14 cellular contexts compared by ENCODE assay signal in the genomic region with DNA sequence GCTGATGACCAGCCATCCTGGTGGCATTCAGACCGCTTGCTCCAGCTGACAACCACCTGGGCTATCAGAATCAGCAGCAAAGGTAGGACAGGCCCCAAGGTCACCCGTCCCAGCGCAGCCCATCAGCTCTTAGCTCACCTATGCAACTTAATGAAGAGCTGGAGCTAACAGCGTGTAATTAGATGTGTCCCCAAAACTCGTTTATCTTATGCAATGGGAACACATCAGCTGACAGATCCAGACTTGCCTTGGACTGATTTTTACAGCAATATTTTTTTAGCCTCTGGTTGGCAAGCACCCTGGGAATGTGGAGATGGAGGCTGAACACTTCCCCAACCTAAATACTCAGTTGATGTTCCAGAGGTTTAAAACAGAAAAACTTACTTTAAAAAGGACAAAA.
DNase-seq lines count a peak whose midpoint lies in the region; ATAC-seq, FAIRE-seq and TF ChIP-seq lines count a peak whose summit lies in the region.
"Had no signal": no experiment of that assay in that cellular context is flagged by ENCODE, and none has a peak within 500 bp of the region (broad histone marks: within the 10 kb centered on the region; RNA-seq: fewer than 3 reads in every experiment).

No MANE protein-coding gene starts in this region.

- POLR2A ChIA-PET in endothelial cell of umbilical vein (lab: Charles Lee), result interaction anchor here (0.7 to 2.1 kb wide), 2 partner anchors 66 to 74 kb away, joined by 3 to 6 read pairs; no protein-coding TSS in a partner anchor

- H3K9me1 ChIP-seq in endothelial cell of umbilical vein (replicated peaks; ENCODE audit: control insufficient read depth, extremely low read depth, insufficient read depth, low read length), result no peaks in the 10 kb centered on the region

- CTCF ChIA-PET in endothelial cell of umbilical vein (lab: Charles Lee), result interaction anchor here (1.1 to 2.4 kb wide), 3 partner anchors 10 to 17 kb away, joined by 4 to 13 read pairs (median 6); no protein-coding TSS in a partner anchor

- TF ChIP-seq POLR2A in endothelial cell of umbilical vein (IDR thresholded peaks at IDR 0.05; ENCODE audit: low read depth, low read length) (no peak), tibial nerve (IDR thresholded peaks at IDR 0.05) (no peak)

- no peak for DNase-seq in RWPE2 (ENCODE audit: low spot score)
- DNase-seq in endothelial cell of umbilical vein (ENCODE audit: low read depth, low spot score), result no peak
- DNase-seq in tibial nerve (ENCODE audit: low spot score in 2 of 2), result no peak
- no peak for DNase-seq in AML-193 (lab: John Stamatoyannopoulos, UW)
- DNase-seq in NCI-H146 treated with DMSO at 0.1 percent for 48 hours (lab: John Stamatoyannopoulos, UW; ENCODE audit: unreplicated experiment), result no peak
- DNase-seq: activated T-cell treated with anti-CD3 and anti-CD28 coated beads, Interleukin-2, amount 50 U/mL, for 1 hour; NCI-H146; stimulated activated naive CD4-positive, alpha-beta T cell treated with Interleukin-2 at 50 U/mL for 16 hours had no signal

- TF ChIP-seq EP300 in tibial nerve (IDR thresholded peaks at IDR 0.05), result no peak

- TF ChIP-seq CTCF in RWPE2 (IDR thresholded peaks at IDR 0.05; ENCODE audit: poor library complexity, severe bottlenecking) (no peak), endothelial cell of umbilical vein (IDR thresholded peaks at IDR 0.05; ENCODE audit: extremely low read depth in 1 of 2, insufficient read depth in 1 of 2, low read depth in 1 of 2, low read length in 2 of 2) (no peak), tibial nerve (IDR thresholded peaks at IDR 0.05) (no peak)

- no peak for FAIRE-seq in endothelial cell of umbilical vein (lab: Jason Lieb, UNC)
- FAIRE-seq: frontal cortex, HTR-8/SVneo, TTC549 had no signal

- no peak overlapping the region for H2AFZ ChIP-seq in endothelial cell of umbilical vein (ENCODE audit: low read depth, low read length)

- H3K9me3 ChIP-seq in RWPE2 (ENCODE audit: severe bottlenecking) (no peaks in the 10 kb centered on the region), endothelial cell of umbilical vein (replicated peaks; ENCODE audit: control insufficient read depth, insufficient read depth, low read length) (no peaks in the 10 kb centered on the region), muscle layer of duodenum (ENCODE audit: control insufficient read depth in 1 of 2, low read length in 2 of 2) (no peaks in the 10 kb centered on the region), tibial nerve (no peaks in the 10 kb centered on the region)

- H3K36me3 ChIP-seq in RWPE2 (ENCODE audit: low read depth) (0 out of 2 replicates have a peak, but pooled peaks cover 3% of the 10 kb centered on the region), endothelial cell of umbilical vein (ENCODE audit: control insufficient read depth in 2 of 2, extremely low read depth in 1 of 2, insufficient read depth in 2 of 2, low read length in 2 of 2) (no peaks in the 10 kb centered on the region), muscle layer of duodenum (ENCODE audit: control insufficient read depth in 1 of 2, insufficient read depth in 2 of 2, low read length in 2 of 2) (no peaks in the 10 kb centered on the region), tibial nerve (no peaks in the 10 kb centered on the region)

- H3K4me2 ChIP-seq in endothelial cell of umbilical vein (ENCODE audit: insufficient read depth, low read length), result peak overlapping the region; percentile 58

- peak overlapping the region; percentile 74 for H3K9ac ChIP-seq in endothelial cell of umbilical vein (replicated peaks; ENCODE audit: extremely low read depth, insufficient read depth, low read length)

- H3K27me3 ChIP-seq in RWPE2 (ENCODE audit: insufficient read depth, poor library complexity, severe bottlenecking) (no peaks in the 10 kb centered on the region), endothelial cell of umbilical vein (ENCODE audit: control insufficient read depth in 2 of 2, insufficient read depth in 2 of 2, low read length in 2 of 2) (no peaks in the 10 kb centered on the region), muscle layer of duodenum (ENCODE audit: low read depth, low read length) (no peaks in the 10 kb centered on the region), tibial nerve (no peaks in the 10 kb centered on the region)

- dilution Hi-C loops in endothelial cell of umbilical vein (cut with MboI; ENCODE audit: extremely low pct_ligation_motif_present, low sequenced_read_pairs), result no loop called here

- TSS peak; percentile 62 for BruUV-seq in endothelial cell of umbilical vein (replicated peaks; lab: Mats Ljungman, UMichigan)

- 70 to 76% methylated on average over 5 of the region's 5 CpGs for WGBS in tibial nerve, 2 donors

- ATAC-seq in RWPE2 (ENCODE audit: low read depth) (no peak), GM21717 (IDR thresholded peaks at IDR 0.05; ENCODE audit: unreplicated experiment) (no peak), HG02938 (IDR thresholded peaks at IDR 0.05; ENCODE audit: unreplicated experiment) (no peak)

- peaks cover 29% of the 10 kb centered on the region for H3K79me2 ChIP-seq in endothelial cell of umbilical vein (ENCODE audit: control insufficient read depth, insufficient read depth, low read length)

- intact Hi-C loops in endothelial cell of umbilical vein (cut with micrococcal nuclease), result no loop called here

- H3K4me1 ChIP-seq in RWPE2 (ENCODE audit: insufficient read depth, poor library complexity, severe bottlenecking) (peaks cover 54% of the 10 kb centered on the region), endothelial cell of umbilical vein (ENCODE audit: control insufficient read depth, extremely low read depth, insufficient read depth, low read length) (peaks cover 45% of the 10 kb centered on the region), muscle layer of duodenum (ENCODE audit: control insufficient read depth in 1 of 2, insufficient read depth in 2 of 2, low read length in 2 of 2) (peaks cover 43 to 58% of the 10 kb centered on the region in 2 donors), tibial nerve (peaks cover 4 to 89% (median 63%) of the 10 kb centered on the region in 4 donors)

- H3K27ac ChIP-seq in RWPE2 (ENCODE audit: poor library complexity, severe bottlenecking) (peak overlapping the region; percentile 83), endothelial cell of umbilical vein (ENCODE audit: insufficient read depth, low read depth, low read length) (peak overlapping the region; percentile 91), muscle layer of duodenum (ENCODE audit: low read length) (peak overlapping the region; percentile 76), tibial nerve (peak overlapping the region in 3 of 4 donors; percentile 63 to 84 (median 81))

- H4K20me1 ChIP-seq in endothelial cell of umbilical vein (replicated peaks; ENCODE audit: control insufficient read depth, extremely low read depth, insufficient read depth, low read length), result no peaks in the 10 kb centered on the region

- H3K4me3 ChIP-seq in RWPE2 (ENCODE audit: severe bottlenecking) (no peak overlapping the region), endothelial cell of umbilical vein (replicated peaks in 1 of 3; ENCODE audit: insufficient read depth in 1 of 3, low read depth in 1 of 3, low read length in 3 of 3) (peak overlapping the region in 1 of 3 experiments; percentile 13), muscle layer of duodenum (ENCODE audit: low read depth in 1 of 2, low read length in 2 of 2) (no peak overlapping the region), tibial nerve (no peak overlapping the region)

TF ChIP-seq in endothelial cell of umbilical vein, 7 proteins besides CTCF, POLR2A, EP300 and RAD21:
- TF ChIP-seq EZH2 (IDR thresholded peaks at IDR 0.05; ENCODE audit: borderline replicate concordance, low read depth, low read length, severe bottlenecking), result no peak
- no peak for TF ChIP-seq JUN (IDR thresholded peaks at IDR 0.05; ENCODE audit: borderline replicate concordance, insufficient read depth, insufficient read length, low read depth)
- TF ChIP-seq FOS (IDR thresholded peaks at IDR 0.05; ENCODE audit: borderline replicate concordance, insufficient read depth, low read length), result no peak
- TF ChIP-seq POLR2AphosphoS5 (IDR thresholded peaks at IDR 0.05; ENCODE audit: insufficient read depth, low read depth, low read length), result no peak
- no peak for TF ChIP-seq MYC (IDR thresholded peaks at IDR 0.05; ENCODE audit: low read depth, low read length)
- no peak for TF ChIP-seq GATA2 (IDR thresholded peaks at IDR 0.05; ENCODE audit: insufficient read depth, insufficient read length, low read depth, low read length)
- TF ChIP-seq, protein P1, sequence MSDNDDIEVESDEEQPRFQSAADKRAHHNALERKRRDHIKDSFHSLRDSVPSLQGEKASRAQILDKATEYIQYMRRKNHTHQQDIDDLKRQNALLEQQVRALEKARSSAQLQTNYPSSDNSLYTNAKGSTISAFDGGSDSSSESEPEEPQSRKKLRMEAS (IDR thresholded peaks at IDR 0.05; ENCODE audit: insufficient read depth, insufficient read length), result no peak
